ENCODE assay signal across 27 cellular contexts in the genomic region with DNA sequence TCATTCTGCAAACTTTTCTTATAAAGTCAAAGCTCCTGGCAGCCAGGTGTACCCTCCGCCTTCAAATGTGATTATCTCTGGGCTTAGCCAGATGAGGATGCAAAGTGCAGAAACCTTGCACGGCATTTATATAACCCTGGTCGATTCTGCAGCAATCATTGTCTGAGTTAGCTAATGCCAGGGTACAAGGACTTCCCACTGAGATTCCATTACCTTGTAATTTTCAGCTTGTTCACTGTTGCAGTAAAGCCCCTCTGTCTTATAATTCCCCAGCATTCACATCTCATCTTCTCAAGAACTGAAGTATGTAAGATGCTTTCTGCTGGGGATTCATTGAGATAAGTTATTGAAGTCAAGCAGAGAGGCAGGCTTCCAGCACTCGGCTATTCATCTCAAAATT.
"Had no signal": no experiment of that assay in that cellular context is flagged by ENCODE, and none has a peak within 500 bp of the region (broad histone marks: within the 10 kb centered on the region; RNA-seq: fewer than 3 reads in every experiment).

No MANE protein-coding gene starts in this region.

- H3K36me3 ChIP-seq: stomach, suprapubic skin, thoracic aorta, thyroid gland, tibial artery, tibial nerve, transverse colon, upper lobe of left lung, upper lobe of right lung, uterus, vagina had no signal

- H3K9me3 ChIP-seq: testis, thyroid gland, upper lobe of right lung, uterus, vagina had no signal

- FAIRE-seq: urothelium cell line had no signal

- DNase-seq: stimulated activated CD4-positive, alpha-beta T cell treated with anti-CD3 and anti-CD28 coated beads, Interleukin-2, amount 100 ng/mL, for 48 hours; stimulated activated CD4-positive, alpha-beta T cell treated with anti-CD3 and anti-CD28 coated beads, Interleukin-4, amount 100 ng/mL, for 1 hour; stimulated activated CD4-positive, alpha-beta T cell treated with anti-CD3 and anti-CD28 coated beads, Interleukin-4, amount 100 ng/mL, for 24 hours; stimulated activated CD4-positive, alpha-beta T cell treated with anti-CD3 and anti-CD28 coated beads, Interleukin-4, amount 100 ng/mL, for 4 hours; stimulated activated CD8-positive, alpha-beta memory T cell treated with anti-CD3 and anti-CD28 coated beads, Interleukin-4, amount 100 ng/mL, for 48 hours; stimulated activated naive B cell treated with anti-CD40 and anti-IgM and Interleukin-4, amounts not matched to agents 10 μg/mL and 1 μg/mL and 100 μg/mL, for 72 hours; stimulated activated naive CD4-positive, alpha-beta T cell; stimulated activated naive CD4-positive, alpha-beta T cell treated with Interleukin-2 at 50 U/mL for 16 hours; stimulated activated naive CD8-positive, alpha-beta T cell treated with anti-CD3 and anti-CD28 coated beads, Interleukin-15, amount 100 ng/mL, for 72 hours; stimulated activated naive CD8-positive, alpha-beta T cell treated with anti-CD3 and anti-CD28 coated beads, Interleukin-15, Interleukin-2, amounts not matched to agents 100 U/mL and 50 U/mL, for 24 hours; stomach; substantia nigra; testis; thyroid gland; tibial artery; transverse colon; trophoblast cell; upper lobe of left lung; upper lobe of right lung; uterus had no signal

- H3K27ac ChIP-seq: stomach, suprapubic skin, testis, thoracic aorta, thyroid gland, tibial artery, tibial nerve, transverse colon, upper lobe of left lung, upper lobe of right lung, uterus, vagina had no signal

- H3K27me3 ChIP-seq: stomach, testis, thyroid gland, tibial artery, tibial nerve, transverse colon, upper lobe of left lung, upper lobe of right lung, uterus, vagina had no signal

- ATAC-seq: stimulated activated effector memory CD8-positive, alpha-beta T cell treated with anti-CD3 and anti-CD28 coated beads, Interleukin-12 subunit alpha, Interleukin-12 subunit beta, amount 100 ng/mL, for 72 hours; stimulated activated memory B cell treated with anti-CD40 and anti-IgM and Interleukin-4, amounts not matched to agents 10 μg/mL and 1 μg/mL and 100 μg/mL, for 72 hours; stimulated activated naive B cell treated with anti-CD40 and anti-IgM and Interleukin-4, amounts not matched to agents 10 μg/mL and 1 μg/mL and 100 μg/mL, for 72 hours; stimulated activated naive CD8-positive, alpha-beta T cell treated with anti-CD3 and anti-CD28 coated beads, Interleukin-15, amount 100 ng/mL, for 72 hours; stimulated activated naive CD8-positive, alpha-beta T cell treated with anti-CD3 and anti-CD28 coated beads, Interleukin-15, Interleukin-2, amounts not matched to agents 100 U/mL and 50 U/mL, for 24 hours; upper lobe of right lung had no signal

- H3K4me3 ChIP-seq: stomach, suprapubic skin, testis, thoracic aorta, thyroid gland, tibial artery, tibial nerve, transverse colon, upper lobe of left lung, upper lobe of right lung, uterus, vagina had no signal
